ENCODE assay signal across 27 cellular contexts in the genomic region with DNA sequence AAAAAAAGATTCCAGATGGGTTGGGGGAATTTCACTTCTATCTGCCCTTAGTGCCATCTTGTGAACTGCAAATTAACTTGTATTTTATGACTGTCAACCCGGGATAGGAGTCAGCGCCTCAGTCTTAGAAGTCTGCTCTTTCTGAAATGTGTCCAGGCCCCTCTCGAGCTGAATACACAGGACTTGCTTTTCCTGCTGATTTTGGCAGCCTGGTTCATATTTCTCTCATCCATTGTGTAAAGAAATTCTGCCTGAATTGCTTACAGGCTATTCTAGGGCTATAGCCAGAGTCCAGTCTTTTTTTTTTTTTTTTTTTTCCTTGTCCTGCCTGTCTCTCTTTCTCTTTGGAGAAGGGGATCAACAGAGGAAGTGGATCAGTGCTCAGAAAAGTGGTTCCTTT. TPM values are rescaled to one million over a fixed set of nuclear protein-coding genes. Genes with fewer than 3 reads are reported as not detected.
"Had no signal": no experiment of that assay in that cellular context is flagged by ENCODE, and none has a peak within 500 bp of the region (broad histone marks: within the 10 kb centered on the region; RNA-seq: fewer than 3 reads in every experiment).

No MANE protein-coding gene starts in this region.

- ATAC-seq: esophagus mucosa; foreskin keratinocyte; gastroesophageal sphincter; left cardiac atrium; left lung; naive thymus-derived CD4-positive, alpha-beta T cell; sciatic nerve; stimulated activated effector memory CD8-positive, alpha-beta T cell treated with anti-CD3 and anti-CD28 coated beads, Interleukin-12 subunit alpha, Interleukin-12 subunit beta, amount 100 ng/mL, for 72 hours had no signal

- H3K9me3 ChIP-seq: gastroesophageal sphincter, heart left ventricle, left lung, prostate gland, right atrium auricular region, stomach, thyroid gland, upper lobe of left lung had no signal

- H2AFZ ChIP-seq: hepatocyte had no signal

- DNase-seq: cortex of kidney; dorsolateral prefrontal cortex; effector CD4-positive, alpha-beta T cell; foreskin keratinocyte; heart left ventricle; left cardiac atrium; left lung; mesenchymal stem cell; naive thymus-derived CD4-positive, alpha-beta T cell; nucleus accumbens; stimulated activated CD4-positive, alpha-beta T cell treated with anti-CD3 and anti-CD28 coated beads, Interleukin-2, amount 100 ng/mL, for 24 hours; stimulated activated CD4-positive, alpha-beta T cell treated with anti-CD3 and anti-CD28 coated beads, Interleukin-4, amount 100 ng/mL, for 24 hours; stimulated activated naive CD4-positive, alpha-beta T cell treated with Interleukin-2 at 50 U/mL for 16 hours; stomach; upper lobe of left lung had no signal

- H3K36me3 ChIP-seq: gastroesophageal sphincter, left lung, prostate gland, right atrium auricular region, stomach, thyroid gland, upper lobe of left lung had no signal

- H3K9me3 Mint-ChIP-seq: mesothelial cell of epicardium; naive thymus-derived CD4-positive, alpha-beta T cell; nephron; stimulated activated effector memory CD8-positive, alpha-beta T cell treated with anti-CD3 and anti-CD28 coated beads, Interleukin-12 subunit alpha, Interleukin-12 subunit beta, amount 100 ng/mL, for 72 hours had no signal

- H3K4me2 ChIP-seq: hepatocyte had no signal

- H3K4me1 Mint-ChIP-seq: mesothelial cell of epicardium, nephron had no signal

- H3K27me3 Mint-ChIP-seq: naive thymus-derived CD4-positive, alpha-beta T cell had no signal

- H3K79me2 ChIP-seq: hepatocyte had no signal

- H3K4me3 Mint-ChIP-seq: mesothelial cell of epicardium; naive thymus-derived CD4-positive, alpha-beta T cell; nephron; stimulated activated effector memory CD8-positive, alpha-beta T cell treated with anti-CD3 and anti-CD28 coated beads, Interleukin-12 subunit alpha, Interleukin-12 subunit beta, amount 100 ng/mL, for 72 hours had no signal

- H3K27me3 ChIP-seq: foreskin keratinocyte, hepatocyte, right atrium auricular region, thyroid gland, upper lobe of left lung had no signal

- H3K27ac ChIP-seq: dorsolateral prefrontal cortex, epithelial cell of prostate, foreskin keratinocyte, gastroesophageal sphincter, hepatocyte, left lung, prostate gland, right atrium auricular region, stomach, thyroid gland, upper lobe of left lung had no signal

- H3K27ac Mint-ChIP-seq: mesothelial cell of epicardium; naive thymus-derived CD4-positive, alpha-beta T cell; nephron; stimulated activated effector memory CD8-positive, alpha-beta T cell treated with anti-CD3 and anti-CD28 coated beads, Interleukin-12 subunit alpha, Interleukin-12 subunit beta, amount 100 ng/mL, for 72 hours had no signal

- H3K4me1 ChIP-seq: foreskin keratinocyte, gastroesophageal sphincter, heart left ventricle, left lung, prostate gland, right atrium auricular region, stomach, thyroid gland had no signal

- H3K4me3 ChIP-seq: dorsolateral prefrontal cortex, gastroesophageal sphincter, heart left ventricle, hepatocyte, left lung, prostate gland, right atrium auricular region, stomach, thyroid gland, upper lobe of left lung had no signal

RNA-seq across cellular contexts. Expression of a gene that starts 24.6 kb away (rescaled TPM):
- total RNA-seq: osteocyte had no signal
